ENCODE assay signal across 19 cellular contexts in the genomic region with DNA sequence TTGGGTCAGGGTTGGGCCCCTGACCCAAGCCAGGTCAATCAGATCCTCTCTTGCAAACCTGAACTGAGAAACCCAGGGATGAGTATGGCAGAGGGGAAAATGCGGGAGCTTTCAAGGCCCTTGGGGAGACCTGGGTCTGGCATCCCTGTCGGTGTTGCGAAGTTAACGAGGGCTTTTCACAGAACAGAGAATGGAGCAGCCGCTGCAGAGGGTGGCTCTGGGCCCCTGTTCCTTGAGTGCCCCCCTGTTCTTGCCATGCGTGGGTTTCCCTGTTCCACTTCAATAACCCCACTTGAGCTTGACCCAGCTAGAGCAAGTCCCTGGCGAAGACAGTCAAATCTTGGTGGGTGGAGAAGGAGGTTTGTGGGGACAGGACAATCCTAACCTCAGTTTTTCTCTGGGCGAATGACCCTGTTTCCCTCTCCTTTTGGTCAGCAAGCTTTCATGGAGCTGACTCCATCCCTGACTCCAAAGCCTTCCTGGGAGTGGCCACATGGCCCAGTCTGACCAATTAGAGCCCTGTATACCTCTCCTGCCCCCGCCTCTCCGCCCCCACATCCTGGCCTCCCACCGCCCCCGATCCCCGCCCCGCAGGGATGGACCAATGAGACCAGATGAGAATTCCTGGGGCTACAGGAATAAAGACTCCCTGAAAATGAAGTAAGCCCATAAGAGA. TPM values are rescaled to one million over a fixed set of nuclear protein-coding genes. Genes with fewer than 3 reads are reported as not detected.
DNase-seq lines count a peak whose midpoint lies in the region; ATAC-seq, FAIRE-seq and TF ChIP-seq lines count a peak whose summit lies in the region.
"Had no signal": no experiment of that assay in that cellular context is flagged by ENCODE, and none has a peak within 500 bp of the region (broad histone marks: within the 10 kb centered on the region; RNA-seq: fewer than 3 reads in every experiment).

No MANE protein-coding gene starts in this region.

- TF ChIP-seq RAD21 in A549 (conservative IDR thresholded peaks at IDR 0.05 in 1 of 2, IDR thresholded peaks at IDR 0.05 in 1 of 2) = no peak

- H3K27ac Mint-ChIP-seq in activated naive CD4-positive, alpha-beta T cell treated with anti-CD3 and anti-CD28 coated beads, Interleukin-2, amount 50 U/mL, for 72 hours = no peak overlapping the region

- ATAC-seq in A549 = peak in 1 of 2 experiments; percentile 18; a peak in 2 of 6 replicates
- ATAC-seq in upper lobe of right lung = no peak
- no peak for ATAC-seq in activated naive CD4-positive, alpha-beta T cell treated with anti-CD3 and anti-CD28 coated beads, Interleukin-2, amount 50 U/mL, for 72 hours
- ATAC-seq: stimulated activated effector memory CD8-positive, alpha-beta T cell treated with anti-CD3 and anti-CD28 coated beads, Interleukin-12 subunit alpha, Interleukin-12 subunit beta, amount 100 ng/mL, for 72 hours had no signal

- no peaks in the 10 kb centered on the region for H3K27me3 ChIP-seq in H7 (ENCODE audit: control insufficient read depth, insufficient read depth, low read length)
- no peaks in the 10 kb centered on the region for H3K27me3 ChIP-seq in SJCRH30
- H3K27me3 ChIP-seq in iPS-18a (ENCODE audit: control insufficient read depth, insufficient read depth, low read length) = no peaks in the 10 kb centered on the region
- no peaks in the 10 kb centered on the region for H3K27me3 ChIP-seq in upper lobe of right lung
- H3K27me3 ChIP-seq in ascending aorta = no peaks in the 10 kb centered on the region

- H3K36me3 ChIP-seq in H7 (replicated peaks; ENCODE audit: control insufficient read depth, insufficient read depth, low read length) = no peaks in the 10 kb centered on the region
- no peaks in the 10 kb centered on the region for H3K36me3 ChIP-seq in SJCRH30
- no peaks in the 10 kb centered on the region for H3K36me3 ChIP-seq in iPS-18a (ENCODE audit: control insufficient read depth, low read depth, low read length)
- H3K36me3 ChIP-seq in upper lobe of right lung = no peaks in the 10 kb centered on the region
- no peaks in the 10 kb centered on the region for H3K36me3 ChIP-seq in ascending aorta

- TF ChIP-seq EP300 in A549 (IDR thresholded peaks at IDR 0.05) = no peak

- TF ChIP-seq CTCF in A549 (IDR thresholded peaks at IDR 0.05) = no peak
- no peak for TF ChIP-seq CTCF in upper lobe of right lung (IDR thresholded peaks at IDR 0.05)
- no peak for TF ChIP-seq CTCF in ascending aorta (IDR thresholded peaks at IDR 0.05)

- CTCF ChIA-PET in A549 (lab: Yijun Ruan, JAX) = interaction anchor here (1.1 to 6.4 kb wide), 7 partner anchors 10 to 143 kb away, joined by 3 to 36 read pairs (median 5); no protein-coding TSS in a partner anchor

- H3K4me3 ChIP-seq in A549 (no peak overlapping the region), H7 (ENCODE audit: insufficient read depth, low read depth, low read length) (no peak overlapping the region), SJCRH30 (no peak overlapping the region), iPS-18a (ENCODE audit: low read length) (peak overlapping the region; percentile 10), upper lobe of right lung (no peak overlapping the region), ascending aorta (no peak overlapping the region)

- H3K9ac ChIP-seq in iPS-18a (ENCODE audit: low read length) = no peak overlapping the region

- no peak for FAIRE-seq in A549 (lab: Jason Lieb, UNC)
- FAIRE-seq: GM18507, islet of Langerhans, urothelium cell line had no signal

- H3K27ac ChIP-seq in A549 (peak overlapping the region in 1 of 2 experiments; percentile 7; a peak in 2 of 6 replicates), SJCRH30 (no peak overlapping the region), iPS-18a (ENCODE audit: low read length) (no peak overlapping the region), upper lobe of right lung (no peak overlapping the region), ascending aorta (no peak overlapping the region)

- H3K4me1 ChIP-seq in A549 (peaks cover 26% of the 10 kb centered on the region), SJCRH30 (peaks cover 5% of the 10 kb centered on the region; the same call in 1 of the 2 replicates), iPS-18a (ENCODE audit: control insufficient read depth, low read depth, low read length) (peaks cover 27% of the 10 kb centered on the region), upper lobe of right lung (peaks cover 16% of the 10 kb centered on the region), ascending aorta (peaks cover 16 to 21% of the 10 kb centered on the region in 2 donors)

- H3K36me3 Mint-ChIP-seq in activated naive CD4-positive, alpha-beta T cell treated with anti-CD3 and anti-CD28 coated beads, Interleukin-2, amount 50 U/mL, for 72 hours = peaks cover 21 to 23% of the 10 kb centered on the region in 2 donors
- H3K36me3 Mint-ChIP-seq: IgD-negative memory B cell had no signal

- WGBS in A549 (ENCODE audit: missing lambda C conversion rate) = 88% methylated on average over 11 of the region's 14 CpGs

- DNase-seq in A549 (ENCODE audit: low read depth in 1 of 2, low spot score in 1 of 2) (peak in 1 of 2 experiments; percentile 44), H7 (peak; percentile 93), SJCRH30 (peak; percentile 46 to 63), upper lobe of right lung (no peak), mucosa of gallbladder (ENCODE audit: low spot score) (no peak), ascending aorta (ENCODE audit: low spot score in 2 of 2) (no peak)
- DNase-seq in activated naive CD4-positive, alpha-beta T cell treated with anti-CD3 and anti-CD28 coated beads, Interleukin-2, amount 50 U/mL, for 72 hours (ENCODE audit: low spot score in 2 of 2) = no peak
- DNase-seq: activated CD4-positive, CD25-positive, alpha-beta regulatory T cell; activated CD8-positive, alpha-beta memory T cell treated with anti-CD3 and anti-CD28 coated beads, Interleukin-2, amount 50 U/mL, for 48 hours; dermis blood vessel endothelial cell; GDM1; NCI-H187; stimulated activated CD4-positive, alpha-beta T cell treated with anti-CD3 and anti-CD28 coated beads, Interleukin-2, amount 100 ng/mL, for 48 hours had no signal

- H3K9me3 ChIP-seq in A549 (no peaks in the 10 kb centered on the region), SJCRH30 (replicated peaks) (no peaks in the 10 kb centered on the region), iPS-18a (ENCODE audit: control insufficient read depth, low read depth, low read length) (no peaks in the 10 kb centered on the region), upper lobe of right lung (no peaks in the 10 kb centered on the region), ascending aorta (no peaks in the 10 kb centered on the region)

- no peaks in the 10 kb centered on the region for H3K9me3 Mint-ChIP-seq in activated naive CD4-positive, alpha-beta T cell treated with anti-CD3 and anti-CD28 coated beads, Interleukin-2, amount 50 U/mL, for 72 hours
- H3K9me3 Mint-ChIP-seq: IgD-negative memory B cell; stimulated activated effector memory CD8-positive, alpha-beta T cell treated with anti-CD3 and anti-CD28 coated beads, Interleukin-12 subunit alpha, Interleukin-12 subunit beta, amount 100 ng/mL, for 72 hours had no signal

- intact Hi-C loops in upper lobe of right lung (cut with DNase I) (no loop called here), ascending aorta (cut with DNase I) (no loop called here)

- POLR2A ChIA-PET in A549 (lab: Yijun Ruan, JAX) = interaction anchor here (1.9 kb wide), 1 partner anchor 11 kb away, joined by 10 read pairs; no protein-coding TSS in a partner anchor

- H3K4me2 ChIP-seq in A549 = 0 out of 3 replicates have a peak overlapping the region, but pooled peaks have one; percentile 1

- no peak; the same call in 1 of the 2 replicates for TF ChIP-seq POLR2A in A549 (IDR thresholded peaks at IDR 0.05; ENCODE audit: low read length)

TF ChIP-seq in A549, 52 proteins besides CTCF, POLR2A, EP300 and RAD21:
- TF ChIP-seq KDM1A (IDR thresholded peaks at IDR 0.05; ENCODE audit: low read depth) (no peak), NR3C1 (IDR thresholded peaks at IDR 0.05) (no peak), PHF8 (IDR thresholded peaks at IDR 0.05; ENCODE audit: borderline replicate concordance, low read depth) (no peak)
- TF ChIP-seq, protein P1, sequence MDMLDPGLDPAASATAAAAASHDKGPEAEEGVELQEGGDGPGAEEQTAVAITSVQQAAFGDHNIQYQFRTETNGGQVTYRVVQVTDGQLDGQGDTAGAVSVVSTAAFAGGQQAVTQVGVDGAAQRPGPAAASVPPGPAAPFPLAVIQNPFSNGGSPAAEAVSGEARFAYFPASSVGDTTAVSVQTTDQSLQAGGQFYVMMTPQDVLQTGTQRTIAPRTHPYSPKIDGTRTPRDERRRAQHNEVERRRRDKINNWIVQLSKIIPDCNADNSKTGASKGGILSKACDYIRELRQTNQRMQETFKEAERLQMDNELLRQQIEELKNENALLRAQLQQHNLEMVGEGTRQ (IDR thresholded peaks at IDR 0.05) = peak; percentile 61

RNA-seq across cellular contexts. Expression of a gene that starts 2.9 kb away (rescaled TPM):
- 300 and 369 TPM in 2 replicates for polyA plus RNA-seq in A549 (2011; rRNA removed)
- 253 and 262 TPM in 2 replicates for polyA plus RNA-seq in A549 (2012; cell fraction: cytosol; rRNA removed)
- polyA plus RNA-seq in A549 (2012; cell fraction: nucleus; rRNA removed) = 142 and 193 TPM in 2 replicates
- polyA plus RNA-seq in A549 (2017; fragmentation: RNase III; extraction: RNeasy Plus Mini Kit Qiagen cat#74134 plus additional on column Dnase treatment) = 416 to 463 TPM (median 442 TPM) in 3 replicates
- 145 and 174 TPM in 2 replicates for polyA minus RNA-seq in A549 (2011; rRNA and poly(A)+ RNA removed)
- total RNA-seq in H7 (2014; rRNA removed; shearing (Covaris generic)) = 368 and 419 TPM in 2 replicates
- total RNA-seq in SJCRH30 (2014; rRNA removed; shearing (Covaris generic)) = 324 and 340 TPM in 2 replicates
- total RNA-seq in upper lobe of right lung = 112 TPM
- total RNA-seq in mucosa of gallbladder = 222 TPM
- total RNA-seq in activated naive CD4-positive, alpha-beta T cell treated with anti-CD3 and anti-CD28 coated beads, Interleukin-2, amount 50 U/mL, for 72 hours = 100 to 1,000 TPM; 289 to 522 TPM
- total RNA-seq in ascending aorta = 50.2 TPM

RNA-seq across cellular contexts. Expression of a gene that starts 39.3 kb away (rescaled TPM):
- 103 and 126 TPM in 2 replicates for polyA plus RNA-seq in A549 (2011; rRNA removed)
- polyA plus RNA-seq in A549 (2012; cell fraction: cytosol; rRNA removed) = 56.7 and 62.9 TPM in 2 replicates
- 40.6 and 52.1 TPM in 2 replicates for polyA plus RNA-seq in A549 (2012; cell fraction: nucleus; rRNA removed)
- 89.1 to 92.9 TPM (median 89.9 TPM) in 3 replicates for polyA plus RNA-seq in A549 (2017; fragmentation: RNase III; extraction: RNeasy Plus Mini Kit Qiagen cat#74134 plus additional on column Dnase treatment)
- polyA minus RNA-seq in A549 (2011; rRNA and poly(A)+ RNA removed) = 45.9 and 61.8 TPM in 2 replicates
- 48.7 and 55.5 TPM in 2 replicates for total RNA-seq in H7 (2014; rRNA removed; shearing (Covaris generic))
- 78.3 and 82.3 TPM in 2 replicates for total RNA-seq in SJCRH30 (2014; rRNA removed; shearing (Covaris generic))
- 33.4 TPM for total RNA-seq in upper lobe of right lung
- 39.0 TPM for total RNA-seq in mucosa of gallbladder
- 10 to 100 TPM; 20.6 to 28.1 TPM for total RNA-seq in activated naive CD4-positive, alpha-beta T cell treated with anti-CD3 and anti-CD28 coated beads, Interleukin-2, amount 50 U/mL, for 72 hours
- total RNA-seq in ascending aorta = 177 TPM

Comparison
In these comparisons a context has a peak if more than half of its experiments do, and no peak if none do; other contexts are left out.
1. DNase-seq: peak in H7 (single experiment) and SJCRH30 (2 of 2); none in upper lobe of right lung (single experiment), mucosa of gallbladder (single experiment), activated naive CD4-positive, alpha-beta T cell treated with anti-CD3 and anti-CD28 coated beads, Interleukin-2, amount 50 U/mL, for 72 hours (0 of 2) and ascending aorta (0 of 2).